Comparison of ENCODE assay signal across 12 cellular contexts in genomic region chr3:46908294-46908985, GRCh38. TPM values are rescaled to one million over a fixed set of nuclear protein-coding genes. Genes with fewer than 3 reads are reported as not detected.
DNase-seq lines count a peak whose midpoint lies in the region; ATAC-seq, FAIRE-seq and TF ChIP-seq lines count a peak whose summit lies in the region.
"Had no signal": no experiment of that assay in that cellular context is flagged by ENCODE, and none has a peak within 500 bp of the region (broad histone marks: within the 10 kb centered on the region; RNA-seq: fewer than 3 reads in every experiment).

No MANE protein-coding gene starts in this region.

- H3K27me3 ChIP-seq in right atrium auricular region = no peaks in the 10 kb centered on the region
- peaks cover 0 to 32% of the 10 kb centered on the region in 2 experiments; a peak in 3 of 5 replicates for H3K27me3 ChIP-seq in HepG2 (ENCODE audit: control insufficient read depth in 1 of 2, insufficient read depth in 2 of 2, low read length in 2 of 2)
- H3K27me3 ChIP-seq in aorta (ENCODE audit: control insufficient read depth in 1 of 2, insufficient read depth in 2 of 2, low read length in 1 of 2) = no peaks in the 10 kb centered on the region

- TF ChIP-seq RAD21 in HepG2 (CRISPR knock-in tag; IDR thresholded peaks at IDR 0.05) = no peak

- TF ChIP-seq POLR2A in HepG2 (IDR thresholded peaks at IDR 0.05; ENCODE audit: insufficient read depth in 1 of 2, low read depth in 2 of 2, low read length in 2 of 2) = no peak

- BruUV-seq in HepG2 (replicated peaks; lab: Mats Ljungman, UMichigan) = no TSS peak

- FAIRE-seq in HepG2 (lab: Jason Lieb, UNC) = no peak
- no peak for FAIRE-seq in RCC 7860 (lab: Jason Lieb, UNC)

- H4K20me1 ChIP-seq in HepG2 (ENCODE audit: insufficient read depth, low read length) = no peaks in the 10 kb centered on the region

- H3K36me3 ChIP-seq in right atrium auricular region (no peaks in the 10 kb centered on the region), HepG2 (replicated peaks in 1 of 2; ENCODE audit: control insufficient read depth in 1 of 2, insufficient read depth in 2 of 2, low read length in 2 of 2) (no peaks in the 10 kb centered on the region), aorta (ENCODE audit: control insufficient read depth in 1 of 2, insufficient read depth in 2 of 2, low read length in 1 of 2) (no peaks in the 10 kb centered on the region)

- H3K27ac ChIP-seq in right atrium auricular region = no peak overlapping the region
- no peak overlapping the region for H3K27ac ChIP-seq in HepG2 (ENCODE audit: extremely low read length, insufficient read depth, low read length)
- no peak overlapping the region for H3K27ac ChIP-seq in aorta (ENCODE audit: low read depth in 1 of 2, low read length in 2 of 2)

- CTCF ChIA-PET in HepG2 (lab: Yijun Ruan, JAX; ENCODE audit: low intra/inter-chr PET ratio, low total read pairs) = interaction anchor here (0.8 to 3.3 kb wide), 2 partner anchors 41 to 203 kb away, joined by 3 to 15 read pairs; no protein-coding TSS in a partner anchor

- peaks cover 0 to 22% of the 10 kb centered on the region in 2 donors for H3K4me1 ChIP-seq in right atrium auricular region
- peaks cover 10% of the 10 kb centered on the region for H3K4me1 ChIP-seq in HepG2 (ENCODE audit: insufficient read depth, low read length)
- no peaks in the 10 kb centered on the region for H3K4me1 ChIP-seq in aorta (ENCODE audit: control insufficient read depth in 1 of 2, insufficient read depth in 2 of 2, low read length in 2 of 2)

- H3K9ac ChIP-seq in HepG2 (ENCODE audit: insufficient read depth, low read depth, low read length) = no peak overlapping the region

- 57% methylated on average over 24 of the region's 24 CpGs for WGBS in HepG2 (ENCODE audit: low lambda C conversion rate)
- WGBS in aorta, 2 donors = 1 to 7% methylated on average over 24 of the region's 24 CpGs

- no peaks in the 10 kb centered on the region for H3K79me2 ChIP-seq in HepG2 (ENCODE audit: insufficient read depth, low read length)

- ATAC-seq in Right ventricle myocardium inferior (peak; percentile 30), HepG2 (no peak), aorta (ENCODE audit: low FRiP score) (peak; percentile 62), GM19397 (IDR thresholded peaks at IDR 0.05; ENCODE audit: unreplicated experiment) (no peak)

- H2AFZ ChIP-seq in HepG2 (ENCODE audit: low read length) = no peak overlapping the region

- TF ChIP-seq CTCF in right atrium auricular region (IDR thresholded peaks at IDR 0.05) (peak in 1 of 2 donors; percentile 33), HepG2 (CRISPR knock-in tag; IDR thresholded peaks at IDR 0.05) (peak; percentile 50)

- DNase-seq in Right ventricle myocardium inferior (ENCODE audit: missing footprints) (no peak), right atrium auricular region (ENCODE audit: low spot score) (no peak), dedifferentiated amniotic fluid mesenchymal stem cell (ENCODE audit: extremely low spot score) (peak; percentile 59), HepG2 (ENCODE audit: low spot score) (no peak), aorta (peak; percentile 77), RCC 7860 (ENCODE audit: low spot score) (no peak), epidermal melanocyte (ENCODE audit: insufficient read length, low spot score) (no peak)
- DNase-seq: activated CD8-positive, alpha-beta memory T cell treated with anti-CD3 and anti-CD28 coated beads, Interleukin-2, amount 10 ng/mL, durations not matched to agents 7 days and 5 days; AML-193; natural killer cell; NCI-H2227 treated with DMSO at 0.1 percent for 48 hours had no signal

- POLR2A ChIA-PET in HepG2 (lab: Yijun Ruan, JAX) = no interaction called here

- intact Hi-C loops in Right ventricle myocardium inferior (cut with DNase I) = loop anchor here (5.0 kb wide), 1 partner anchor 41 kb away; no protein-coding TSS in a partner anchor
- intact Hi-C loops in HepG2 (cut with micrococcal nuclease; ENCODE audit: unreplicated experiment) = loop anchor here (1.0 kb wide), 1 partner anchor 42 kb away; no protein-coding TSS in a partner anchor
- intact Hi-C loops in aorta (cut with DNase I) = loop anchor here (2.0 to 5.0 kb wide), 2 partner anchors 41 to 42 kb away; no protein-coding TSS in a partner anchor

- H3K4me3 ChIP-seq in right atrium auricular region (no peak overlapping the region), HepG2 (replicated peaks in 1 of 3; ENCODE audit: insufficient read depth in 1 of 3, low read depth in 2 of 3, low read length in 3 of 3) (no peak overlapping the region), aorta (ENCODE audit: low read length in 2 of 2) (no peak overlapping the region)

- in situ Hi-C loops in HepG2 (cut with HindIII; ENCODE audit: extremely low pct_ligation_motif_present, low pct_unique_long_range_greater_than_20kb) = loop anchor here (5.0 kb wide), 2 partner anchors 41 to 196 kb away; no protein-coding TSS in a partner anchor

- H3K9me3 ChIP-seq in right atrium auricular region (no peaks in the 10 kb centered on the region), HepG2 (ENCODE audit: low read length) (no peaks in the 10 kb centered on the region), aorta (ENCODE audit: control insufficient read depth, low read length) (no peaks in the 10 kb centered on the region)

- TF ChIP-seq EP300 in HepG2 (IDR thresholded peaks at IDR 0.05; ENCODE audit: low read depth in 2 of 2, low read length in 2 of 2) = no peak
- no peak for TF ChIP-seq EP300 in HepG2 (CRISPR knock-in tag; IDR thresholded peaks at IDR 0.05; ENCODE audit: borderline replicate concordance)

- H3K4me2 ChIP-seq in HepG2 (ENCODE audit: low read depth, low read length) = no peak overlapping the region

TF ChIP-seq in HepG2, 621 proteins besides CTCF, POLR2A, EP300 and RAD21 (continues in another document):
- TF ChIP-seq SMARCC2 (IDR thresholded peaks at IDR 0.05) = no peak
- TF ChIP-seq MEIS2 (CRISPR knock-in tag; IDR thresholded peaks at IDR 0.05) = no peak
- no peak for TF ChIP-seq ZSCAN22 (CRISPR knock-in tag; IDR thresholded peaks at IDR 0.05)

RNA-seq across cellular contexts. Expression of gene PTH1R, which starts 30.9 kb away (rescaled TPM):
- total RNA-seq in Right ventricle myocardium inferior (12.7 TPM), right atrium auricular region (10 to 100 TPM in 1 of 2 donors, 1 to 10 TPM in 1; 7.2 to 10.1 TPM), HepG2 (2016; rRNA removed; fragmentation: Illumina TruSeq; extraction: Trizol) (not detected in 2 replicates), aorta (1 to 10 TPM; 6.6 to 6.7 TPM)
- not detected in 2 replicates for total RNA-seq in HepG2 (2016; cell fraction: cytosol; rRNA removed; fragmentation: Illumina TruSeq; extraction: Trizol; ENCODE audit: low read depth)
- total RNA-seq in HepG2 (2016; cell fraction: insoluble cytoplasmic fraction; rRNA removed; fragmentation: Illumina TruSeq; extraction: Trizol) = not detected in 2 replicates
- not detected in 2 replicates for total RNA-seq in HepG2 (2016; cell fraction: membrane; rRNA removed; fragmentation: Illumina TruSeq; extraction: Trizol)
- total RNA-seq in HepG2 (2016; cell fraction: nucleus; rRNA removed; fragmentation: Illumina TruSeq; extraction: Trizol) = not detected in 2 replicates
- polyA plus RNA-seq in HepG2 (2011; rRNA removed) (not detected in 2 replicates), aorta (10 to 100 TPM in 1 of 2 donors, 1 to 10 TPM in 1; 8.4 to 38.6 TPM)
- polyA plus RNA-seq in HepG2 (2011; cell fraction: cytosol; rRNA removed) = not detected in 2 replicates
- 0.10 TPM in 1 of 2 replicates, not detected in the other for polyA plus RNA-seq in HepG2 (2011; cell fraction: nucleus; rRNA removed)
- not detected in 2 replicates for polyA plus RNA-seq in HepG2 (2012)
- polyA plus RNA-seq in HepG2 (2016; cell fraction: cytosol; fragmentation: Illumina TruSeq; extraction: Trizol; ENCODE audit: low read depth) = not detected in 2 replicates
- polyA plus RNA-seq in HepG2 (2016; cell fraction: insoluble cytoplasmic fraction; fragmentation: Illumina TruSeq; extraction: Trizol; ENCODE audit: low read depth) = not detected in 2 replicates
- polyA plus RNA-seq in HepG2 (2016; cell fraction: membrane; fragmentation: Illumina TruSeq; extraction: Trizol; ENCODE audit: low read depth) = not detected in 2 replicates
- polyA plus RNA-seq in HepG2 (2016; cell fraction: nucleus; fragmentation: Illumina TruSeq; extraction: Trizol; ENCODE audit: insufficient read depth, low read depth) = not detected in 2 replicates
- not detected in 2 replicates for polyA minus RNA-seq in HepG2 (2011; rRNA and poly(A)+ RNA removed; ENCODE audit: low replicate concordance)
- not detected in 2 replicates for polyA minus RNA-seq in HepG2 (2011; cell fraction: cytosol; rRNA and poly(A)+ RNA removed)
- polyA minus RNA-seq in HepG2 (2011; cell fraction: nucleus; rRNA and poly(A)+ RNA removed) = not detected in 2 replicates
- total RNA-seq: activated CD8-positive, alpha-beta memory T cell treated with anti-CD3 and anti-CD28 coated beads, Interleukin-2, amount 10 ng/mL, durations not matched to agents 7 days and 5 days; natural killer cell had no signal

RNA-seq across cellular contexts. Expression of gene MYL3, which starts 45.2 kb away (rescaled TPM):
- total RNA-seq in Right ventricle myocardium inferior (11,437 TPM), right atrium auricular region (100 to 1,000 TPM; 208 to 223 TPM), HepG2 (2016; rRNA removed; fragmentation: Illumina TruSeq; extraction: Trizol) (not detected in 2 replicates), aorta (1 to 10 TPM; 1.8 to 3.0 TPM)
- not detected in 2 replicates for total RNA-seq in HepG2 (2016; cell fraction: cytosol; rRNA removed; fragmentation: Illumina TruSeq; extraction: Trizol; ENCODE audit: low read depth)
- total RNA-seq in HepG2 (2016; cell fraction: insoluble cytoplasmic fraction; rRNA removed; fragmentation: Illumina TruSeq; extraction: Trizol) = not detected in 2 replicates
- total RNA-seq in HepG2 (2016; cell fraction: membrane; rRNA removed; fragmentation: Illumina TruSeq; extraction: Trizol) = not detected in 2 replicates
- not detected in 2 replicates for total RNA-seq in HepG2 (2016; cell fraction: nucleus; rRNA removed; fragmentation: Illumina TruSeq; extraction: Trizol)
- polyA plus RNA-seq in HepG2 (2011; rRNA removed) (0.13 TPM in 1 of 2 replicates, not detected in the other), aorta (10 to 100 TPM in 1 of 2 donors, 1 to 10 TPM in 1; 2.6 to 14.3 TPM)
- polyA plus RNA-seq in HepG2 (2011; cell fraction: cytosol; rRNA removed) = 0.06 TPM in 1 of 2 replicates, not detected in the other
- polyA plus RNA-seq in HepG2 (2011; cell fraction: nucleus; rRNA removed) = not detected in 2 replicates
- polyA plus RNA-seq in HepG2 (2012) = not detected in 2 replicates
- polyA plus RNA-seq in HepG2 (2016; cell fraction: cytosol; fragmentation: Illumina TruSeq; extraction: Trizol; ENCODE audit: low read depth) = not detected in 2 replicates
- polyA plus RNA-seq in HepG2 (2016; cell fraction: insoluble cytoplasmic fraction; fragmentation: Illumina TruSeq; extraction: Trizol; ENCODE audit: low read depth) = not detected in 2 replicates
- polyA plus RNA-seq in HepG2 (2016; cell fraction: membrane; fragmentation: Illumina TruSeq; extraction: Trizol; ENCODE audit: low read depth) = not detected in 2 replicates
- polyA plus RNA-seq in HepG2 (2016; cell fraction: nucleus; fragmentation: Illumina TruSeq; extraction: Trizol; ENCODE audit: insufficient read depth, low read depth) = not detected in 2 replicates
- 0.16 TPM in 1 of 2 replicates, not detected in the other for polyA minus RNA-seq in HepG2 (2011; rRNA and poly(A)+ RNA removed; ENCODE audit: low replicate concordance)
- polyA minus RNA-seq in HepG2 (2011; cell fraction: cytosol; rRNA and poly(A)+ RNA removed) = not detected in 2 replicates
- not detected in 2 replicates for polyA minus RNA-seq in HepG2 (2011; cell fraction: nucleus; rRNA and poly(A)+ RNA removed)
- total RNA-seq: activated CD8-positive, alpha-beta memory T cell treated with anti-CD3 and anti-CD28 coated beads, Interleukin-2, amount 10 ng/mL, durations not matched to agents 7 days and 5 days; natural killer cell had no signal

Comparison
In these comparisons a context has a peak if more than half of its experiments do, and no peak if none do; other contexts are left out.
1. ATAC-seq: peak in Right ventricle myocardium inferior (single experiment) and aorta (single experiment); none in HepG2 (single experiment) and GM19397 (single experiment).
2. DNase-seq: peak in dedifferentiated amniotic fluid mesenchymal stem cell (single experiment) and aorta (2 of 2); none in Right ventricle myocardium inferior (single experiment), right atrium auricular region (single experiment), HepG2 (single experiment), RCC 7860 (single experiment) and epidermal melanocyte (single experiment).
3. RNA of gene MYL3, which starts 45.2 kb away (total RNA-seq): 11,437 TPM in Right ventricle myocardium inferior (single experiment) and 208 to 223 TPM in right atrium auricular region; 1.8 to 3.0 TPM in aorta and not detected in HepG2; every median in the first group is over 10 times any median in the second.